In genomic region chr9:26034776-26035175, GRCh38 we compare ENCODE assay signal across 16 cellular contexts.
DNase-seq lines count a peak whose midpoint lies in the region; ATAC-seq and TF ChIP-seq lines count a peak whose summit lies in the region.
"Had no signal": no experiment of that assay in that cellular context is flagged by ENCODE, and none has a peak within 500 bp of the region (broad histone marks: within the 10 kb centered on the region; RNA-seq: fewer than 3 reads in every experiment).

No MANE protein-coding gene starts in this region.

- H3K9me3 ChIP-seq in mesenchymal stem cell (ENCODE audit: control insufficient read depth, low read length) (peaks cover 18% of the 10 kb centered on the region), suprapubic skin (no peaks in the 10 kb centered on the region)
- H3K9me3 ChIP-seq: BLaER1 treated with 17β-estradiol and CSF1 and Interleukin-3, amounts not matched to agents 10 nM and 100 nM had no signal

- H3K9ac ChIP-seq in mesenchymal stem cell (ENCODE audit: low read length) = no peak overlapping the region
- H3K9ac ChIP-seq: BLaER1 treated with 17β-estradiol and CSF1 and Interleukin-3, amounts not matched to agents 10 nM and 100 nM had no signal

- H4K8ac ChIP-seq in mesenchymal stem cell (ENCODE audit: low read length) = no peak overlapping the region

- H3K36me3 ChIP-seq in mesenchymal stem cell (ENCODE audit: control insufficient read depth in 1 of 2, insufficient read depth in 2 of 2, low read depth in 1 of 2, low read length in 2 of 2) (no peaks in the 10 kb centered on the region), suprapubic skin (no peaks in the 10 kb centered on the region)
- H3K36me3 ChIP-seq: BLaER1 treated with 17β-estradiol and CSF1 and Interleukin-3, amounts not matched to agents 10 nM and 100 nM had no signal

- TF ChIP-seq EP300 in suprapubic skin (IDR thresholded peaks at IDR 0.05) = no peak

- H2AK5ac ChIP-seq in mesenchymal stem cell (ENCODE audit: low read length, severe bottlenecking) = no peak overlapping the region

- no peak for TF ChIP-seq POLR2A in suprapubic skin (IDR thresholded peaks at IDR 0.05)

- ATAC-seq in HG02885 (IDR thresholded peaks at IDR 0.05; ENCODE audit: poor library complexity, unreplicated experiment) = no peak
- ATAC-seq: CD8-positive, alpha-beta T cell had no signal

- DNase-seq in AG10803 (ENCODE audit: low read depth) (peak; percentile 49), NCI-H226 (peak; percentile 38), cardiac fibroblast (ENCODE audit: low read depth in 2 of 2) (peak; percentile 2 to 13), mesenchymal stem cell (peak; percentile 31), suprapubic skin (ENCODE audit: low spot score in 2 of 2) (no peak), HuH-7.5 (ENCODE audit: low spot score) (no peak), SKM-1 (lab: John Stamatoyannopoulos, UW; ENCODE audit: unreplicated experiment) (no peak)
- DNase-seq: 8988T; Calu3; CD8-positive, alpha-beta T cell; DMS79 treated with DMSO at 0.1 percent for 48 hours; GF-D8; H9 had no signal

- no peak overlapping the region for H3K18ac ChIP-seq in mesenchymal stem cell (ENCODE audit: low read depth in 1 of 2, low read length in 2 of 2)

- H3K27ac ChIP-seq in mesenchymal stem cell (ENCODE audit: low read length, poor library complexity, severe bottlenecking) = no peak overlapping the region
- no peak overlapping the region for H3K27ac ChIP-seq in suprapubic skin
- H3K27ac ChIP-seq: BLaER1 treated with 17β-estradiol and CSF1 and Interleukin-3, amounts not matched to agents 10 nM and 100 nM; HL-60 had no signal

- H2BK5ac ChIP-seq in mesenchymal stem cell (ENCODE audit: low read depth, low read length, poor library complexity, severe bottlenecking) = no peak overlapping the region

- no peak overlapping the region for H2BK120ac ChIP-seq in mesenchymal stem cell (ENCODE audit: low read depth, low read length)

- no peak overlapping the region for H4K91ac ChIP-seq in mesenchymal stem cell (ENCODE audit: low read length)

- no peak overlapping the region for H3K4ac ChIP-seq in mesenchymal stem cell (ENCODE audit: low read depth in 1 of 2, low read length in 2 of 2)

- no peak overlapping the region for H2BK12ac ChIP-seq in mesenchymal stem cell (ENCODE audit: low read length in 2 of 2)

- TF ChIP-seq CTCF in AG10803 (conservative IDR thresholded peaks at IDR 0.05; ENCODE audit: low read length) (no peak), cardiac fibroblast (IDR thresholded peaks at IDR 0.05; ENCODE audit: low read depth, low read length) (no peak), suprapubic skin (IDR thresholded peaks at IDR 0.05) (no peak)

- H3K4me1 ChIP-seq in mesenchymal stem cell (ENCODE audit: control insufficient read depth, insufficient read depth, low read depth, low read length) (no peaks in the 10 kb centered on the region), suprapubic skin (no peaks in the 10 kb centered on the region)
- H3K4me1 ChIP-seq: BLaER1 treated with 17β-estradiol and CSF1 and Interleukin-3, amounts not matched to agents 10 nM and 100 nM had no signal

- H3K4me2 ChIP-seq in mesenchymal stem cell (ENCODE audit: low read length, poor library complexity, severe bottlenecking) = no peak overlapping the region
- H3K4me2 ChIP-seq: BLaER1 treated with 17β-estradiol and CSF1 and Interleukin-3, amounts not matched to agents 10 nM and 100 nM had no signal

- H3K4me3 ChIP-seq in AG10803 (ENCODE audit: low read length) (no peak overlapping the region), cardiac fibroblast (replicated peaks in 1 of 2; ENCODE audit: low read depth in 2 of 2, low read length in 2 of 2) (no peak overlapping the region), mesenchymal stem cell (ENCODE audit: insufficient read depth in 1 of 2, low read depth in 1 of 2, low read length in 2 of 2) (no peak overlapping the region), suprapubic skin (no peak overlapping the region)
- H3K4me3 ChIP-seq: BLaER1 treated with 17β-estradiol and CSF1 and Interleukin-3, amounts not matched to agents 10 nM and 100 nM had no signal

- 80% methylated on average over 1 of the region's 6 CpGs for WGBS in mesenchymal stem cell
- WGBS in suprapubic skin = 89% methylated on average over 6 of the region's 6 CpGs

- no peak overlapping the region for H3K23ac ChIP-seq in mesenchymal stem cell (ENCODE audit: low read length in 2 of 2)

- H3K27me3 ChIP-seq in mesenchymal stem cell (ENCODE audit: control insufficient read depth in 1 of 2, insufficient read depth in 1 of 2, low read length in 2 of 2) (no peaks in the 10 kb centered on the region), suprapubic skin (no peaks in the 10 kb centered on the region)
- H3K27me3 ChIP-seq: BLaER1 treated with 17β-estradiol and CSF1 and Interleukin-3, amounts not matched to agents 10 nM and 100 nM had no signal

- H2BK15ac ChIP-seq in mesenchymal stem cell (ENCODE audit: low read depth, poor library complexity, severe bottlenecking) = no peak overlapping the region

- H3K79me1 ChIP-seq in mesenchymal stem cell (replicated peaks; ENCODE audit: low read length, poor library complexity, severe bottlenecking) = no peaks in the 10 kb centered on the region

- no peak overlapping the region for H2AFZ ChIP-seq in mesenchymal stem cell (ENCODE audit: low read depth, low read length)

- H3K14ac ChIP-seq in mesenchymal stem cell (ENCODE audit: low read length in 2 of 2) = no peak overlapping the region

Comparison
In these comparisons a context has a peak if more than half of its experiments do, and no peak if none do; other contexts are left out.
1. DNase-seq: peak in AG10803 (single experiment), NCI-H226 (single experiment), cardiac fibroblast (2 of 2) and mesenchymal stem cell (single experiment); none in suprapubic skin (0 of 2), HuH-7.5 (single experiment) and SKM-1 (single experiment).